Comparison of ENCODE assay signal across 9 cellular contexts in genomic region chr11:18617688-18618340, GRCh38. TPM values are rescaled to one million over a fixed set of nuclear protein-coding genes. Genes with fewer than 3 reads are reported as not detected.
DNase-seq lines count a peak whose midpoint lies in the region; ATAC-seq lines count a peak whose summit lies in the region.
"Had no signal": no experiment of that assay in that cellular context is flagged by ENCODE, and none has a peak within 500 bp of the region (broad histone marks: within the 10 kb centered on the region; RNA-seq: fewer than 3 reads in every experiment).

No MANE protein-coding gene starts in this region.

- peak; percentile 94 for DNase-seq in Jurkat, Clone E6-1 (ENCODE audit: low read depth, low spot score)
- DNase-seq in activated naive CD8-positive, alpha-beta T cell treated with anti-CD3 and anti-CD28 coated beads, Interleukin-2, amount 10 ng/mL, durations not matched to agents 7 days and 5 days = no peak
- no peak for DNase-seq in LoVo (ENCODE audit: low spot score)
- DNase-seq in NCI-H2081 (lab: John Stamatoyannopoulos, UW) = no peak
- no peak for DNase-seq in effector CD8-positive, alpha-beta T cell (lab: John Stamatoyannopoulos, UW)
- DNase-seq: SHP77 treated with DMSO at 0.1 percent for 48 hours had no signal

- POLR2A ChIA-PET in activated naive CD8-positive, alpha-beta T cell treated with anti-CD3 and anti-CD28 coated beads, Interleukin-2, amount 10 ng/mL, durations not matched to agents 7 days and 5 days (lab: Charles Lee) = interaction anchor here (0.5 to 4.9 kb wide), 6 partner anchors 12 to 374 kb away, joined by 3 to 50 read pairs (median 5); partner anchors contain the start of genes SPTY2D1, TMEM86A and TSG101

- H3K4me1 ChIP-seq in rectal smooth muscle tissue (ENCODE audit: control insufficient read depth, insufficient read depth, low read length) = peaks cover 7% of the 10 kb centered on the region

- H3K27ac ChIP-seq in rectal smooth muscle tissue (ENCODE audit: low read depth, low read length) = peak overlapping the region; percentile 50

- H3K27me3 ChIP-seq in rectal smooth muscle tissue (ENCODE audit: control insufficient read depth, insufficient read depth, low read length) = no peaks in the 10 kb centered on the region

- ATAC-seq in GM18511 (IDR thresholded peaks at IDR 0.05; ENCODE audit: unreplicated experiment) (peak; percentile 50), GM18870 (IDR thresholded peaks at IDR 0.05; ENCODE audit: unreplicated experiment) (no peak)
- peak; percentile 73 for ATAC-seq in activated naive CD8-positive, alpha-beta T cell treated with anti-CD3 and anti-CD28 coated beads, Interleukin-2, amount 10 ng/mL, durations not matched to agents 7 days and 5 days (ENCODE audit: low read depth)

- no peak overlapping the region for H3K9ac ChIP-seq in rectal smooth muscle tissue (ENCODE audit: low read length)

- peak overlapping the region; percentile 73 for H3K27ac Mint-ChIP-seq in activated naive CD8-positive, alpha-beta T cell treated with anti-CD3 and anti-CD28 coated beads, Interleukin-2, amount 10 ng/mL, durations not matched to agents 7 days and 5 days

- no peaks in the 10 kb centered on the region for H3K9me3 Mint-ChIP-seq in activated naive CD8-positive, alpha-beta T cell treated with anti-CD3 and anti-CD28 coated beads, Interleukin-2, amount 10 ng/mL, durations not matched to agents 7 days and 5 days

- no peaks in the 10 kb centered on the region for H3K27me3 Mint-ChIP-seq in activated naive CD8-positive, alpha-beta T cell treated with anti-CD3 and anti-CD28 coated beads, Interleukin-2, amount 10 ng/mL, durations not matched to agents 7 days and 5 days

- H3K36me3 Mint-ChIP-seq in activated naive CD8-positive, alpha-beta T cell treated with anti-CD3 and anti-CD28 coated beads, Interleukin-2, amount 10 ng/mL, durations not matched to agents 7 days and 5 days = peaks cover 21% of the 10 kb centered on the region

- peaks cover 44% of the 10 kb centered on the region for H3K4me1 Mint-ChIP-seq in activated naive CD8-positive, alpha-beta T cell treated with anti-CD3 and anti-CD28 coated beads, Interleukin-2, amount 10 ng/mL, durations not matched to agents 7 days and 5 days

- peak overlapping the region; percentile 10 for H3K4me3 ChIP-seq in Jurkat, Clone E6-1 (ENCODE audit: low read length)
- H3K4me3 ChIP-seq in rectal smooth muscle tissue (ENCODE audit: low read length) = no peak overlapping the region

- peaks cover 15% of the 10 kb centered on the region for H3K36me3 ChIP-seq in rectal smooth muscle tissue (ENCODE audit: control insufficient read depth, insufficient read depth, low read length)

- peak overlapping the region; percentile 75 for H3K4me3 Mint-ChIP-seq in activated naive CD8-positive, alpha-beta T cell treated with anti-CD3 and anti-CD28 coated beads, Interleukin-2, amount 10 ng/mL, durations not matched to agents 7 days and 5 days

RNA-seq across cellular contexts. Expression of gene SPTY2D1, which starts 16.3 kb away (rescaled TPM):
- polyA plus RNA-seq in Jurkat, Clone E6-1 (2012; ENCODE audit: insufficient read depth, insufficient read length) = 14.5 TPM
- total RNA-seq in activated naive CD8-positive, alpha-beta T cell treated with anti-CD3 and anti-CD28 coated beads, Interleukin-2, amount 10 ng/mL, durations not matched to agents 7 days and 5 days = 10 to 100 TPM; 27.8 to 27.9 TPM

RNA-seq across cellular contexts. Expression of gene MISFA, which starts 18.2 kb away (rescaled TPM):
- polyA plus RNA-seq in Jurkat, Clone E6-1 (2012; ENCODE audit: insufficient read depth, insufficient read length) = not detected
- total RNA-seq in activated naive CD8-positive, alpha-beta T cell treated with anti-CD3 and anti-CD28 coated beads, Interleukin-2, amount 10 ng/mL, durations not matched to agents 7 days and 5 days = 1 to 10 TPM; 1.4 to 2.2 TPM

RNA-seq across cellular contexts. Expression of gene UEVLD, which starts 29.3 kb away (rescaled TPM):
- not detected for polyA plus RNA-seq in Jurkat, Clone E6-1 (2012; ENCODE audit: insufficient read depth, insufficient read length)
- 10 to 100 TPM; 16.4 to 16.5 TPM for total RNA-seq in activated naive CD8-positive, alpha-beta T cell treated with anti-CD3 and anti-CD28 coated beads, Interleukin-2, amount 10 ng/mL, durations not matched to agents 7 days and 5 days
